ENCODE assay signal across 8 cellular contexts in genomic region chr10:110556993-110557601, GRCh38. TPM values are rescaled to one million over a fixed set of nuclear protein-coding genes. Genes with fewer than 3 reads are reported as not detected.
A peak's percentile ranks its signal among the peaks of the same experiment; 100 is the strongest.
DNase-seq lines count a peak whose midpoint lies in the region; ATAC-seq and TF ChIP-seq lines count a peak whose summit lies in the region.

No MANE protein-coding gene starts in this region.

- H3K9me3 Mint-ChIP-seq in CD8-positive, alpha-beta T cell = no peaks in the 10 kb centered on the region
- H3K9me3 Mint-ChIP-seq in activated CD4-positive, alpha-beta T cell treated with anti-CD3 and anti-CD28 coated beads, Interleukin-2, amount 10 ng/mL, durations not matched to agents 7 days and 5 days = no peaks in the 10 kb centered on the region

- H3K36me3 ChIP-seq in CD8-positive, alpha-beta T cell (ENCODE audit: insufficient read depth, low read length) = no peaks in the 10 kb centered on the region
- H3K36me3 ChIP-seq in MM.1S (replicated peaks; ENCODE audit: insufficient read depth, low read length) = no peaks in the 10 kb centered on the region

- no peak overlapping the region for H3K4me2 ChIP-seq in MM.1S (ENCODE audit: low read depth, low read length)

- no peak overlapping the region for H3K9ac ChIP-seq in MM.1S (ENCODE audit: low read length)

- no peaks in the 10 kb centered on the region for H3K9me3 ChIP-seq in CD8-positive, alpha-beta T cell (ENCODE audit: low read length)
- H3K9me3 ChIP-seq in MM.1S (replicated peaks; ENCODE audit: insufficient read depth, low read length) = no peaks in the 10 kb centered on the region

- no peak overlapping the region for H3K27ac Mint-ChIP-seq in CD8-positive, alpha-beta T cell
- no peak overlapping the region for H3K27ac Mint-ChIP-seq in activated CD4-positive, alpha-beta T cell treated with anti-CD3 and anti-CD28 coated beads, Interleukin-2, amount 10 ng/mL, durations not matched to agents 7 days and 5 days

- H3F3A ChIP-seq in MM.1S (ENCODE audit: insufficient read depth, low read length) = no peaks in the 10 kb centered on the region

- no peaks in the 10 kb centered on the region for H3K27me3 ChIP-seq in CD8-positive, alpha-beta T cell (ENCODE audit: insufficient read depth, low read length)
- H3K27me3 ChIP-seq in MM.1S (replicated peaks; ENCODE audit: insufficient read depth, low read length) = no peaks in the 10 kb centered on the region
- H3K27me3 ChIP-seq in dorsolateral prefrontal cortex = peaks cover 0 to 5% (median 0%) of the 10 kb centered on the region in 45 donors

- H3K4me1 ChIP-seq in CD8-positive, alpha-beta T cell (ENCODE audit: insufficient read depth, low read length) = no peaks in the 10 kb centered on the region
- no peaks in the 10 kb centered on the region for H3K4me1 ChIP-seq in MM.1S (ENCODE audit: low read length)

- H3K79me2 ChIP-seq in MM.1S (ENCODE audit: low read length) = no peaks in the 10 kb centered on the region

- POLR2A ChIA-PET in CD8-positive, alpha-beta T cell (lab: Charles Lee) = no interaction called here
- POLR2A ChIA-PET in activated CD4-positive, alpha-beta T cell treated with anti-CD3 and anti-CD28 coated beads, Interleukin-2, amount 10 ng/mL, durations not matched to agents 7 days and 5 days (lab: Charles Lee) = no interaction called here

- H3K27ac ChIP-seq in CD8-positive, alpha-beta T cell (ENCODE audit: low read depth, low read length) = no peak overlapping the region
- no peak overlapping the region for H3K27ac ChIP-seq in MM.1S (ENCODE audit: low read length)
- H3K27ac ChIP-seq in dorsolateral prefrontal cortex = no peak overlapping the region

- no peaks in the 10 kb centered on the region for H3K36me3 Mint-ChIP-seq in CD8-positive, alpha-beta T cell
- no peaks in the 10 kb centered on the region for H3K36me3 Mint-ChIP-seq in activated CD4-positive, alpha-beta T cell treated with anti-CD3 and anti-CD28 coated beads, Interleukin-2, amount 10 ng/mL, durations not matched to agents 7 days and 5 days (ENCODE audit: low read depth)

- no peak overlapping the region for H3K4me3 Mint-ChIP-seq in CD8-positive, alpha-beta T cell
- no peak overlapping the region for H3K4me3 Mint-ChIP-seq in activated CD4-positive, alpha-beta T cell treated with anti-CD3 and anti-CD28 coated beads, Interleukin-2, amount 10 ng/mL, durations not matched to agents 7 days and 5 days

- CTCF ChIA-PET in CD8-positive, alpha-beta T cell (lab: Charles Lee) = interaction anchor here (0.6 to 1.3 kb wide), 5 partner anchors 10 to 1758 kb away, joined by 3 to 4 read pairs (median 3); partner anchors contain the start of gene SMC3
- CTCF ChIA-PET in activated CD4-positive, alpha-beta T cell treated with anti-CD3 and anti-CD28 coated beads, Interleukin-2, amount 10 ng/mL, durations not matched to agents 7 days and 5 days (lab: Charles Lee) = interaction anchor here (0.8 to 1.5 kb wide), 3 partner anchors 9 to 14 kb away, joined by 3 to 6 read pairs (median 4); no protein-coding TSS in a partner anchor

- no peak overlapping the region for H2AFZ ChIP-seq in MM.1S (ENCODE audit: low read length)

- ATAC-seq in CD8-positive, alpha-beta T cell = peak; percentile 99
- ATAC-seq in GM21447 (IDR thresholded peaks at IDR 0.05; ENCODE audit: unreplicated experiment) = peak; percentile 67
- peak; percentile 83 for ATAC-seq in stimulated activated naive CD8-positive, alpha-beta T cell treated with anti-CD3 and anti-CD28 coated beads, Interleukin-15, Interleukin-2, amounts not matched to agents 100 U/mL and 50 U/mL, for 24 hours
- no peak for ATAC-seq in GM21526 (IDR thresholded peaks at IDR 0.05; ENCODE audit: low FRiP score, unreplicated experiment)

- no peak overlapping the region for H3K4me3 ChIP-seq in CD8-positive, alpha-beta T cell (ENCODE audit: low read depth, low read length)
- H3K4me3 ChIP-seq in MM.1S (ENCODE audit: low read length) = no peak overlapping the region
- H3K4me3 ChIP-seq in dorsolateral prefrontal cortex = no peak overlapping the region

- peak; percentile 37 to 73 (median 65) for DNase-seq in CD8-positive, alpha-beta T cell
- peak; percentile 61 for DNase-seq in MM.1S
- DNase-seq in activated CD4-positive, alpha-beta T cell treated with anti-CD3 and anti-CD28 coated beads, Interleukin-2, amount 10 ng/mL, durations not matched to agents 7 days and 5 days = peak; percentile 80
- DNase-seq in dorsolateral prefrontal cortex = peak in 2 of 10 donors; percentile 22 to 46
- DNase-seq in mucosa of gallbladder (ENCODE audit: low spot score) = peak; percentile 50
- DNase-seq in stimulated activated naive CD8-positive, alpha-beta T cell treated with anti-CD3 and anti-CD28 coated beads, Interleukin-15, Interleukin-2, amounts not matched to agents 100 U/mL and 50 U/mL, for 24 hours = peak; percentile 75

- no peaks in the 10 kb centered on the region for H3K9me2 ChIP-seq in MM.1S (replicated peaks; ENCODE audit: insufficient read depth, low read length)

- intact Hi-C loops in CD8-positive, alpha-beta T cell (cut with DNase I, micrococcal nuclease) = loop anchor here (1.0 to 5.0 kb wide), 5 partner anchors 10 to 1758 kb away; partner anchors contain the start of gene SMC3 (in 1 of the 2)
- intact Hi-C loops in dorsolateral prefrontal cortex (cut with DNase I) = loop anchor here in 1 of 2 donors (5.0 to 10.0 kb wide), 2 partner anchors 352 to 485 kb away; partner anchors contain the start of gene MXI1

- H4K20me1 ChIP-seq in MM.1S (ENCODE audit: insufficient read depth, low read length) = no peaks in the 10 kb centered on the region

- H3K27me3 Mint-ChIP-seq in CD8-positive, alpha-beta T cell (ENCODE audit: low read depth) = peaks cover 5% of the 10 kb centered on the region
- H3K27me3 Mint-ChIP-seq in activated CD4-positive, alpha-beta T cell treated with anti-CD3 and anti-CD28 coated beads, Interleukin-2, amount 10 ng/mL, durations not matched to agents 7 days and 5 days = peaks cover 38% of the 10 kb centered on the region

- TF ChIP-seq CTCF in CD8-positive, alpha-beta T cell (IDR thresholded peaks at IDR 0.05) = peak; percentile 82
- TF ChIP-seq CTCF in MM.1S (IDR thresholded peaks at IDR 0.05; ENCODE audit: low read length) = peak; percentile 84
- TF ChIP-seq CTCF in dorsolateral prefrontal cortex (IDR thresholded peaks at IDR 0.05 in 54 of 56, conservative IDR thresholded peaks at IDR 0.05 in 2 of 56; ENCODE audit: low read depth in 1 of 56, partially characterized antibody in 56 of 56) = peak in 55 of 56 donors; percentile 22 to 72 (median 57)

- peaks cover 3% of the 10 kb centered on the region for H3K4me1 Mint-ChIP-seq in CD8-positive, alpha-beta T cell (ENCODE audit: low read depth)
- H3K4me1 Mint-ChIP-seq in activated CD4-positive, alpha-beta T cell treated with anti-CD3 and anti-CD28 coated beads, Interleukin-2, amount 10 ng/mL, durations not matched to agents 7 days and 5 days = peaks cover 7% of the 10 kb centered on the region

RNA-seq across cellular contexts. Expression of gene SMC3, which starts 10.4 kb away (rescaled TPM):
- total RNA-seq in CD8-positive, alpha-beta T cell = 10 to 100 TPM; 35.1 to 37.9 TPM
- 10 to 100 TPM; 78.7 to 82.6 TPM for total RNA-seq in activated CD4-positive, alpha-beta T cell treated with anti-CD3 and anti-CD28 coated beads, Interleukin-2, amount 10 ng/mL, durations not matched to agents 7 days and 5 days
- 10 to 100 TPM; 20.5 to 34.2 (median 26.0) TPM for total RNA-seq in dorsolateral prefrontal cortex
- 28.5 TPM for total RNA-seq in mucosa of gallbladder

RNA-seq across cellular contexts. Expression of gene DUSP5, which starts 59.4 kb away (rescaled TPM):
- total RNA-seq in CD8-positive, alpha-beta T cell = 10 to 100 TPM; 69.8 TPM
- total RNA-seq in activated CD4-positive, alpha-beta T cell treated with anti-CD3 and anti-CD28 coated beads, Interleukin-2, amount 10 ng/mL, durations not matched to agents 7 days and 5 days = 10 to 100 TPM; 24.8 to 25.9 TPM
- 10 to 100 TPM in 33 of 120 experiments, 1 to 10 TPM in 87; 3.1 to 34.1 (median 7.7) TPM for total RNA-seq in dorsolateral prefrontal cortex
- 15.9 TPM for total RNA-seq in mucosa of gallbladder
